In the genomic region with DNA sequence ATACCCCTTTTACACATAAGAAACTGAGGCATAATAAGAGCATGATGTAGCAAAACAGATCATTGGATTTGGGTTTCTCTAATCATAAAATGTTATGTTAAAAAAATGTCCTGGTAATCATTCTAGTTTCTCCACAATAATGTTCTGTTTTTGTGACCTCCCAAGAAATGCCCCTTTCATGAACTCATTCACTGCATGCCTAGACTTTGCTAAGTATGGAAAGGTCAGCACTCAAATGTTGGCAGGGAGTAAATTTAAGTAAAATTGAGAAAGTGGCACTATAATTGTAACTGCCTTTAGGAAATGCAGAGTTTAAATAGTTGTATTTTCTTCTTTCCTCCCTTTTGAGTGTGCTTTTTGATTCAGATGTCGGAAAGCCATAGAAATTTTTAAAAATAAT, we compare ENCODE assay signal across 28 cellular contexts. TPM values are rescaled to one million over a fixed set of nuclear protein-coding genes. Genes with fewer than 3 reads are reported as not detected.
"Had no signal": no experiment of that assay in that cellular context is flagged by ENCODE, and none has a peak within 500 bp of the region (broad histone marks: within the 10 kb centered on the region; RNA-seq: fewer than 3 reads in every experiment).

No MANE protein-coding gene starts in this region.

- H3K27me3 ChIP-seq: cardiac muscle cell, MG63 had no signal

- H3K9me3 Mint-ChIP-seq: activated CD4-positive, alpha-beta memory T cell treated with anti-CD3 and anti-CD28 coated beads, Interleukin-2, amount 10 ng/mL, durations not matched to agents 7 days and 5 days had no signal

- DNase-seq: activated CD4-positive, alpha-beta memory T cell treated with anti-CD3 and anti-CD28 coated beads, Interleukin-2, amount 10 ng/mL, durations not matched to agents 7 days and 5 days; activated CD4-positive, alpha-beta T cell treated with anti-CD3 and anti-CD28 coated beads for 36 hours; activated CD4-positive, alpha-beta T cell treated with anti-CD3 and anti-CD28 coated beads, Interleukin-2, amount 50 U/mL, for 1 hour; activated CD8-positive, alpha-beta memory T cell treated with anti-CD3 and anti-CD28 coated beads, Interleukin-2, amount 50 U/mL, for 4 hours; activated effector memory CD4-positive, alpha-beta T cell treated with Interleukin-2 at 50 U/mL for 16 hours; activated naive CD4-positive, alpha-beta T cell; amniotic stem cell; MG63; NCI-H1092 treated with DMSO at 0.1 percent for 48 hours; NCI-H1417 treated with DMSO at 0.1 percent for 48 hours; NCI-H1694; NCI-H2029 treated with DMSO at 0.1 percent for 48 hours; NCI-H345; NCI-H510A; NCI-H526 treated with DMSO at 0.1 percent for 48 hours; NCI-H82; NK-92 treated with Interleukin-12 subunit alpha and Interleukin-12 subunit beta, amount 100 ng/mL, for 24 hours; RPMI8226; T-helper 1 cell; WERI-Rb-1 had no signal

- H3K9me3 ChIP-seq: MG63 had no signal

- ATAC-seq: activated CD4-positive, alpha-beta T cell treated with anti-CD3 and anti-CD28 coated beads for 36 hours; Panc1; Right ventricle myocardium inferior had no signal

- H3K4me1 Mint-ChIP-seq: activated CD4-positive, alpha-beta memory T cell treated with anti-CD3 and anti-CD28 coated beads, Interleukin-2, amount 10 ng/mL, durations not matched to agents 7 days and 5 days; activated CD4-positive, alpha-beta T cell treated with anti-CD3 and anti-CD28 coated beads for 36 hours; activated naive CD4-positive, alpha-beta T cell treated with anti-CD3 and anti-CD28 coated beads, Interleukin-2, amount 50 U/mL, for 24 hours had no signal

- H3K27ac ChIP-seq: cardiac muscle cell, SK-N-MC, WERI-Rb-1 had no signal

- H3K36me3 ChIP-seq: cardiac muscle cell, MG63, WERI-Rb-1 had no signal

- H3K4me3 ChIP-seq: cardiac muscle cell, MG63, SK-N-MC had no signal

- H3K27me3 Mint-ChIP-seq: activated CD4-positive, alpha-beta memory T cell treated with anti-CD3 and anti-CD28 coated beads, Interleukin-2, amount 10 ng/mL, durations not matched to agents 7 days and 5 days; brain had no signal

- H3K36me3 Mint-ChIP-seq: activated naive CD4-positive, alpha-beta T cell treated with anti-CD3 and anti-CD28 coated beads, Interleukin-2, amount 50 U/mL, for 24 hours; brain had no signal

- FAIRE-seq: astrocyte had no signal

- H3K4me3 Mint-ChIP-seq: activated CD4-positive, alpha-beta memory T cell treated with anti-CD3 and anti-CD28 coated beads, Interleukin-2, amount 10 ng/mL, durations not matched to agents 7 days and 5 days; activated CD4-positive, alpha-beta T cell treated with anti-CD3 and anti-CD28 coated beads for 36 hours; activated naive CD4-positive, alpha-beta T cell treated with anti-CD3 and anti-CD28 coated beads, Interleukin-2, amount 50 U/mL, for 24 hours; brain had no signal

- H3K27ac Mint-ChIP-seq: activated CD4-positive, alpha-beta memory T cell treated with anti-CD3 and anti-CD28 coated beads, Interleukin-2, amount 10 ng/mL, durations not matched to agents 7 days and 5 days; activated CD4-positive, alpha-beta T cell treated with anti-CD3 and anti-CD28 coated beads for 36 hours; activated naive CD4-positive, alpha-beta T cell treated with anti-CD3 and anti-CD28 coated beads, Interleukin-2, amount 50 U/mL, for 24 hours; brain had no signal

RNA-seq across cellular contexts. Expression of gene ID4, which starts 48.5 kb away (rescaled TPM):
- total RNA-seq: activated CD4-positive, alpha-beta memory T cell treated with anti-CD3 and anti-CD28 coated beads, Interleukin-2, amount 10 ng/mL, durations not matched to agents 7 days and 5 days; activated CD4-positive, alpha-beta T cell treated with anti-CD3 and anti-CD28 coated beads for 36 hours; T-helper 2 cell treated with Interferon-gamma antibody and Interleukin-4, amounts not matched to agents 100 ng/mL and 5 ng/mL, for 36 hours had no signal
